1 cellular context compared by ENCODE assay signal in the genomic region with DNA sequence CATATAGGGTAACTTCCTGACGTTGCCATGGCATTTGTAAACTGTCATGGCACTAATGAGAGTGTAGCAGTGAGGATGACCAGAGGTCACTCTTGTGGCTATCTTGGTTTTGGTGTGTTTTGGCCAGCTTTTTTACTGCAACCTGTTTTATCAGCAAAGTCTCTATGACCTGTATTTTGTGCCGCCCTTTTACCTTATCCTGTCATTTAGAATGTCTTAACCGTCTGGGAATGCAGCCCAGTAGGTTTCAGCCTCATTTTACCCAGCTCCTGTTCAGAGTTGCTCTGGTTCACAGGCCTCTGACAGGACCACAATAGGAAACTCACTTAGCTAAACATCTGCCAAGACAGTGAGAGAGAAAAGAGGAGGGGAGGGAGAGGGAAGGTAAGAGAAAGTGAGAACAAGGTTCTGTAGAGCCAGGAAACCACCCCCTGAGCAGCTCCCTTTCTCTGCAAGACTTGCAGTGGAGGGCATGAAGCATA.
TF ChIP-seq lines count a peak whose summit lies in the region.

No MANE protein-coding gene starts in this region.

TF ChIP-seq in GM12878, 131 proteins besides CTCF, POLR2A, EP300 and RAD21 (continued from another document):
- TF ChIP-seq, protein P1, sequence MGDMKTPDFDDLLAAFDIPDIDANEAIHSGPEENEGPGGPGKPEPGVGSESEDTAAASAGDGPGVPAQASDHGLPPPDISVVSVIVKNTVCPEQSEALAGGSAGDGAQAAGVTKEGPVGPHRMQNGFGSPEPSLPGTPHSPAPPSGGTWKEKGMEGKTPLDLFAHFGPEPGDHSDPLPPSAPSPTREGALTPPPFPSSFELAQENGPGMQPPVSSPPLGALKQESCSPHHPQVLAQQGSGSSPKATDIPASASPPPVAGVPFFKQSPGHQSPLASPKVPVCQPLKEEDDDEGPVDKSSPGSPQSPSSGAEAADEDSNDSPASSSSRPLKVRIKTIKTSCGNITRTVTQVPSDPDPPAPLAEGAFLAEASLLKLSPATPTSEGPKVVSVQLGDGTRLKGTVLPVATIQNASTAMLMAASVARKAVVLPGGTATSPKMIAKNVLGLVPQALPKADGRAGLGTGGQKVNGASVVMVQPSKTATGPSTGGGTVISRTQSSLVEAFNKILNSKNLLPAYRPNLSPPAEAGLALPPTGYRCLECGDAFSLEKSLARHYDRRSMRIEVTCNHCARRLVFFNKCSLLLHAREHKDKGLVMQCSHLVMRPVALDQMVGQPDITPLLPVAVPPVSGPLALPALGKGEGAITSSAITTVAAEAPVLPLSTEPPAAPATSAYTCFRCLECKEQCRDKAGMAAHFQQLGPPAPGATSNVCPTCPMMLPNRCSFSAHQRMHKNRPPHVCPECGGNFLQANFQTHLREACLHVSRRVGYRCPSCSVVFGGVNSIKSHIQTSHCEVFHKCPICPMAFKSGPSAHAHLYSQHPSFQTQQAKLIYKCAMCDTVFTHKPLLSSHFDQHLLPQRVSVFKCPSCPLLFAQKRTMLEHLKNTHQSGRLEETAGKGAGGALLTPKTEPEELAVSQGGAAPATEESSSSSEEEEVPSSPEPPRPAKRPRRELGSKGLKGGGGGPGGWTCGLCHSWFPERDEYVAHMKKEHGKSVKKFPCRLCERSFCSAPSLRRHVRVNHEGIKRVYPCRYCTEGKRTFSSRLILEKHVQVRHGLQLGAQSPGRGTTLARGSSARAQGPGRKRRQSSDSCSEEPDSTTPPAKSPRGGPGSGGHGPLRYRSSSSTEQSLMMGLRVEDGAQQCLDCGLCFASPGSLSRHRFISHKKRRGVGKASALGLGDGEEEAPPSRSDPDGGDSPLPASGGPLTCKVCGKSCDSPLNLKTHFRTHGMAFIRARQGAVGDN (IDR thresholded peaks at IDR 0.05) = peak; percentile 45; the same call in 1 of the 2 replicates
- TF ChIP-seq MYB (IDR thresholded peaks at IDR 0.05; ENCODE audit: borderline replicate concordance, low read depth, low read length) = no peak
- no peak for TF ChIP-seq SPI1 (IDR thresholded peaks at IDR 0.05; ENCODE audit: borderline replicate concordance, insufficient read depth, low read depth, low read length)
- no peak for TF ChIP-seq USF2 (IDR thresholded peaks at IDR 0.05; ENCODE audit: borderline replicate concordance, low read depth, low read length)
- no peak for TF ChIP-seq CBX3 (IDR thresholded peaks at IDR 0.05; ENCODE audit: borderline replicate concordance, low read depth)
- TF ChIP-seq CEBPB (IDR thresholded peaks at IDR 0.05; ENCODE audit: borderline replicate concordance in 1 of 2, low read depth in 2 of 2, low read length in 2 of 2) = no peak
- peak; percentile 36; the same call in 1 of the 2 replicates for TF ChIP-seq MTA2 (IDR thresholded peaks at IDR 0.05; ENCODE audit: low read depth)
- 0 out of 2 replicates have a peak, but pooled peaks have one; percentile 20 for TF ChIP-seq RELB (IDR thresholded peaks at IDR 0.05; ENCODE audit: low read depth)
- TF ChIP-seq NR2F1 (conservative IDR thresholded peaks at IDR 0.05) = peak; percentile 87
- no peak for TF ChIP-seq BCL11A (IDR thresholded peaks at IDR 0.05; ENCODE audit: low read depth, low read length)
- no peak for TF ChIP-seq STAT3 (IDR thresholded peaks at IDR 0.05; ENCODE audit: low read depth, low read length)
- TF ChIP-seq, protein P2, sequence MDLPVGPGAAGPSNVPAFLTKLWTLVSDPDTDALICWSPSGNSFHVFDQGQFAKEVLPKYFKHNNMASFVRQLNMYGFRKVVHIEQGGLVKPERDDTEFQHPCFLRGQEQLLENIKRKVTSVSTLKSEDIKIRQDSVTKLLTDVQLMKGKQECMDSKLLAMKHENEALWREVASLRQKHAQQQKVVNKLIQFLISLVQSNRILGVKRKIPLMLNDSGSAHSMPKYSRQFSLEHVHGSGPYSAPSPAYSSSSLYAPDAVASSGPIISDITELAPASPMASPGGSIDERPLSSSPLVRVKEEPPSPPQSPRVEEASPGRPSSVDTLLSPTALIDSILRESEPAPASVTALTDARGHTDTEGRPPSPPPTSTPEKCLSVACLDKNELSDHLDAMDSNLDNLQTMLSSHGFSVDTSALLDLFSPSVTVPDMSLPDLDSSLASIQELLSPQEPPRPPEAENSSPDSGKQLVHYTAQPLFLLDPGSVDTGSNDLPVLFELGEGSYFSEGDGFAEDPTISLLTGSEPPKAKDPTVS (IDR thresholded peaks at IDR 0.05; ENCODE audit: low read depth, low read length) = no peak
